ENCODE assay signal across 20 cellular contexts in genomic region chr1:234941711-234942320, GRCh38.
DNase-seq lines count a peak whose midpoint lies in the region; ATAC-seq and TF ChIP-seq lines count a peak whose summit lies in the region.
"Had no signal": no experiment of that assay in that cellular context is flagged by ENCODE, and none has a peak within 500 bp of the region (broad histone marks: within the 10 kb centered on the region; RNA-seq: fewer than 3 reads in every experiment).

No MANE protein-coding gene starts in this region.

- CTCF ChIA-PET in naive thymus-derived CD4-positive, alpha-beta T cell (lab: Charles Lee): no interaction called here

- no peak for TF ChIP-seq CTCF in Peyer's patch (IDR thresholded peaks at IDR 0.05)

- H3K27me3 Mint-ChIP-seq in activated naive CD8-positive, alpha-beta T cell treated with anti-CD3 and anti-CD28 coated beads, Interleukin-2, amount 50 U/mL, for 24 hours: no peaks in the 10 kb centered on the region
- H3K27me3 Mint-ChIP-seq in activated naive CD8-positive, alpha-beta T cell treated with anti-CD3 and anti-CD28 coated beads for 36 hours: no peaks in the 10 kb centered on the region
- H3K27me3 Mint-ChIP-seq in naive thymus-derived CD4-positive, alpha-beta T cell: no peaks in the 10 kb centered on the region
- H3K27me3 Mint-ChIP-seq: activated naive CD8-positive, alpha-beta T cell had no signal

- peaks cover 45% of the 10 kb centered on the region for H3K4me1 Mint-ChIP-seq in activated naive CD8-positive, alpha-beta T cell treated with anti-CD3 and anti-CD28 coated beads, Interleukin-2, amount 50 U/mL, for 24 hours
- H3K4me1 Mint-ChIP-seq in activated naive CD8-positive, alpha-beta T cell treated with anti-CD3 and anti-CD28 coated beads for 36 hours: peaks cover 21% of the 10 kb centered on the region
- peaks cover 6 to 21% (median 11%) of the 10 kb centered on the region in 7 donors for H3K4me1 Mint-ChIP-seq in naive thymus-derived CD4-positive, alpha-beta T cell

- no peak overlapping the region for H3K27ac Mint-ChIP-seq in activated naive CD8-positive, alpha-beta T cell treated with anti-CD3 and anti-CD28 coated beads, Interleukin-2, amount 50 U/mL, for 24 hours
- H3K27ac Mint-ChIP-seq in activated naive CD8-positive, alpha-beta T cell treated with anti-CD3 and anti-CD28 coated beads for 36 hours: no peak overlapping the region
- H3K27ac Mint-ChIP-seq in naive thymus-derived CD4-positive, alpha-beta T cell: no peak overlapping the region
- H3K27ac Mint-ChIP-seq: activated naive CD8-positive, alpha-beta T cell had no signal

- H3K27me3 ChIP-seq in adipocyte (replicated peaks; ENCODE audit: control insufficient read depth, insufficient read depth, low read length) (no peaks in the 10 kb centered on the region), Peyer's patch (no peaks in the 10 kb centered on the region)
- H3K27me3 ChIP-seq in naive thymus-derived CD4-positive, alpha-beta T cell (ENCODE audit: control insufficient read depth in 2 of 2, insufficient read depth in 2 of 2, low read length in 2 of 2): no peaks in the 10 kb centered on the region
- H3K27me3 ChIP-seq: body of pancreas, SJSA1, transverse colon had no signal

- H3K9ac ChIP-seq in adipocyte (ENCODE audit: low read length): no peak overlapping the region

- peak; percentile 27 for ATAC-seq in activated naive CD8-positive, alpha-beta T cell treated with anti-CD3 and anti-CD28 coated beads, Interleukin-2, amount 50 U/mL, for 24 hours
- ATAC-seq in naive thymus-derived CD4-positive, alpha-beta T cell: peak; percentile 45
- ATAC-seq: body of pancreas, HCT116, psoas muscle had no signal

- TF ChIP-seq POLR2A in Peyer's patch (IDR thresholded peaks at IDR 0.05): no peak

- H3K4me1 ChIP-seq in adipocyte (ENCODE audit: control insufficient read depth, insufficient read depth, low read length) (peaks cover 6% of the 10 kb centered on the region), Peyer's patch (no peaks in the 10 kb centered on the region)
- H3K4me1 ChIP-seq in naive thymus-derived CD4-positive, alpha-beta T cell (ENCODE audit: control insufficient read depth in 2 of 2, insufficient read depth in 2 of 2, low read length in 2 of 2): no peaks in the 10 kb centered on the region
- H3K4me1 ChIP-seq: SJSA1, transverse colon had no signal

- peaks cover 5% of the 10 kb centered on the region for H3K9me3 Mint-ChIP-seq in activated naive CD8-positive, alpha-beta T cell treated with anti-CD3 and anti-CD28 coated beads, Interleukin-2, amount 50 U/mL, for 24 hours
- H3K9me3 Mint-ChIP-seq in activated naive CD8-positive, alpha-beta T cell treated with anti-CD3 and anti-CD28 coated beads for 36 hours: peaks cover 7% of the 10 kb centered on the region
- peaks cover 0 to 14% (median 0%) of the 10 kb centered on the region in 11 donors for H3K9me3 Mint-ChIP-seq in naive thymus-derived CD4-positive, alpha-beta T cell

- DNase-seq in activated naive CD8-positive, alpha-beta T cell treated with anti-CD3 and anti-CD28 coated beads, Interleukin-2, amount 50 U/mL, for 24 hours: no peak
- DNase-seq in activated naive CD8-positive, alpha-beta T cell treated with anti-CD3 and anti-CD28 coated beads for 36 hours: no peak
- DNase-seq in adipocyte (ENCODE audit: low read depth) (peak; percentile 15), KG1 (lab: John Stamatoyannopoulos, UW) (no peak), AG20443 (ENCODE audit: low spot score) (no peak), Peyer's patch (no peak)
- DNase-seq in naive thymus-derived CD4-positive, alpha-beta T cell: peak in 1 of 9 donors; percentile 4
- DNase-seq: body of pancreas, C1 segment of cervical spinal cord, DMS79 treated with DMSO at 0.1 percent for 48 hours, left ventricle myocardium inferior, NCI-H1417 treated with DMSO at 0.1 percent for 48 hours, NCI-H774, psoas muscle, RPMI8226, T-helper 1 cell, transverse colon had no signal

- H3K9me3 ChIP-seq in adipocyte (ENCODE audit: control insufficient read depth, low read length) (no peaks in the 10 kb centered on the region), Peyer's patch (no peaks in the 10 kb centered on the region)
- no peaks in the 10 kb centered on the region for H3K9me3 ChIP-seq in naive thymus-derived CD4-positive, alpha-beta T cell (ENCODE audit: control insufficient read depth in 2 of 3, low read length in 3 of 3)
- H3K9me3 ChIP-seq: body of pancreas, left ventricle myocardium inferior, psoas muscle, SJSA1, transverse colon had no signal

- H3K4me3 Mint-ChIP-seq in activated naive CD8-positive, alpha-beta T cell treated with anti-CD3 and anti-CD28 coated beads, Interleukin-2, amount 50 U/mL, for 24 hours: no peak overlapping the region
- no peak overlapping the region for H3K4me3 Mint-ChIP-seq in activated naive CD8-positive, alpha-beta T cell treated with anti-CD3 and anti-CD28 coated beads for 36 hours
- H3K4me3 Mint-ChIP-seq in naive thymus-derived CD4-positive, alpha-beta T cell: no peak overlapping the region
- H3K4me3 Mint-ChIP-seq: activated naive CD8-positive, alpha-beta T cell had no signal

- intact Hi-C loops in naive thymus-derived CD4-positive, alpha-beta T cell (cut with micrococcal nuclease): no loop called here

- H3K4me3 ChIP-seq in adipocyte (ENCODE audit: low read length) (no peak overlapping the region), Peyer's patch (no peak overlapping the region)
- H3K4me3 ChIP-seq in naive thymus-derived CD4-positive, alpha-beta T cell (ENCODE audit: low read length): no peak overlapping the region
- H3K4me3 ChIP-seq: body of pancreas, left ventricle myocardium inferior, psoas muscle, SJSA1, transverse colon had no signal

- H3K36me3 ChIP-seq in adipocyte (ENCODE audit: control insufficient read depth, insufficient read depth, low read length, severe bottlenecking) (no peaks in the 10 kb centered on the region), Peyer's patch (no peaks in the 10 kb centered on the region)
- H3K36me3 ChIP-seq in naive thymus-derived CD4-positive, alpha-beta T cell (ENCODE audit: control insufficient read depth in 2 of 3, insufficient read depth in 3 of 3, low read length in 3 of 3): no peaks in the 10 kb centered on the region
- H3K36me3 ChIP-seq: left ventricle myocardium inferior, SJSA1, transverse colon had no signal

- H3K36me3 Mint-ChIP-seq in activated naive CD8-positive, alpha-beta T cell treated with anti-CD3 and anti-CD28 coated beads, Interleukin-2, amount 50 U/mL, for 24 hours (ENCODE audit: low read depth): no peaks in the 10 kb centered on the region
- H3K36me3 Mint-ChIP-seq in activated naive CD8-positive, alpha-beta T cell treated with anti-CD3 and anti-CD28 coated beads for 36 hours: peaks cover 8% of the 10 kb centered on the region
- H3K36me3 Mint-ChIP-seq in naive thymus-derived CD4-positive, alpha-beta T cell: peaks cover 0 to 18% (median 0%) of the 10 kb centered on the region in 5 donors

- H3K27ac ChIP-seq in naive thymus-derived CD4-positive, alpha-beta T cell (ENCODE audit: low read depth, low read length): no peak overlapping the region
- no peak overlapping the region for H3K27ac ChIP-seq in Peyer's patch
- H3K27ac ChIP-seq: body of pancreas, left ventricle myocardium inferior, psoas muscle, SJSA1, transverse colon had no signal

- POLR2A ChIA-PET in naive thymus-derived CD4-positive, alpha-beta T cell (lab: Charles Lee): interaction anchor here (0.7 kb wide), 2 partner anchors 14 to 335 kb away, joined by 3 read pairs; no protein-coding TSS in a partner anchor
